22 cellular contexts compared by ENCODE assay signal in genomic region chr4:132865458-132865857, GRCh38.
A peak's percentile ranks its signal among the peaks of the same experiment; 100 is the strongest.
DNase-seq lines count a peak whose midpoint lies in the region; FAIRE-seq and TF ChIP-seq lines count a peak whose summit lies in the region.
"Had no signal": no experiment of that assay in that cellular context is flagged by ENCODE, and none has a peak within 500 bp of the region (broad histone marks: within the 10 kb centered on the region; RNA-seq: fewer than 3 reads in every experiment).

No MANE protein-coding gene starts in this region.

- H3K27ac ChIP-seq in mammary epithelial cell (ENCODE audit: insufficient read depth, low read depth, low read length) (peak overlapping the region; percentile 74), breast epithelium (no peak overlapping the region), keratinocyte (ENCODE audit: control insufficient read depth, insufficient read depth, low read length) (peak overlapping the region; percentile 31), testis (no peak overlapping the region), coronary artery (no peak overlapping the region)
- H3K27ac ChIP-seq: 22Rv1, BLaER1, C4-2B, GM23248 had no signal

- H3K9ac ChIP-seq in mammary epithelial cell (ENCODE audit: insufficient read depth, low read length) (no peak overlapping the region), keratinocyte (ENCODE audit: control insufficient read depth, extremely low read depth, insufficient read depth, low read length) (no peak overlapping the region)
- H3K9ac ChIP-seq: BLaER1, GM23248 had no signal

- H3K4me1 ChIP-seq in mammary epithelial cell (ENCODE audit: insufficient read depth, low read length) (peaks cover 10% of the 10 kb centered on the region), breast epithelium (no peaks in the 10 kb centered on the region), keratinocyte (ENCODE audit: control insufficient read depth, extremely low read depth, insufficient read depth, low read length) (no peaks in the 10 kb centered on the region), testis (no peaks in the 10 kb centered on the region)
- H3K4me1 ChIP-seq: BLaER1, Caco-2 had no signal

- intact Hi-C loops in mammary epithelial cell (cut with micrococcal nuclease) = no loop called here
- intact Hi-C loops in breast epithelium (cut with DNase I; ENCODE audit: low total_unique reads) = no loop called here
- intact Hi-C loops in testis (cut with DNase I; ENCODE audit: low total_unique reads) = no loop called here

- H3K27me3 ChIP-seq in mammary epithelial cell (ENCODE audit: insufficient read depth, low read length) (no peaks in the 10 kb centered on the region), breast epithelium (no peaks in the 10 kb centered on the region), keratinocyte (ENCODE audit: control insufficient read depth, extremely low read depth, insufficient read depth, low read length) (no peaks in the 10 kb centered on the region), testis (no peaks in the 10 kb centered on the region)
- H3K27me3 ChIP-seq: BLaER1 had no signal

- H3K4me2 ChIP-seq in mammary epithelial cell (ENCODE audit: insufficient read depth, low read depth, low read length) = peak overlapping the region; percentile 65
- H3K4me2 ChIP-seq in keratinocyte (ENCODE audit: control insufficient read depth, extremely low read depth, insufficient read depth, low read depth, low read length) = no peak overlapping the region
- H3K4me2 ChIP-seq: BLaER1 had no signal

- WGBS in mammary epithelial cell (ENCODE audit: low coverage, missing lambda C conversion rate) = 0% methylated on average over 1 of the region's 1 CpG
- 91 to 93% methylated on average over 1 of the region's 1 CpG for WGBS in testis, 2 donors

- H3K36me3 ChIP-seq in mammary epithelial cell (ENCODE audit: insufficient read depth, low read length) = no peaks in the 10 kb centered on the region
- H3K36me3 ChIP-seq in breast epithelium = no peaks in the 10 kb centered on the region
- no peaks in the 10 kb centered on the region for H3K36me3 ChIP-seq in keratinocyte (ENCODE audit: control insufficient read depth in 2 of 2, extremely low read depth in 1 of 2, insufficient read depth in 2 of 2, low read length in 2 of 2)
- no peaks in the 10 kb centered on the region for H3K36me3 ChIP-seq in testis (ENCODE audit: low read depth, missing control alignments)
- H3K36me3 ChIP-seq: BLaER1 had no signal

- no peaks in the 10 kb centered on the region for H3K9me1 ChIP-seq in keratinocyte (ENCODE audit: control insufficient read depth, extremely low read depth, insufficient read depth, low read length)

- BruUV-seq in mammary epithelial cell (replicated peaks; lab: Mats Ljungman, UMichigan) = no TSS peak

- CTCF ChIA-PET in mammary epithelial cell (lab: Charles Lee; ENCODE audit: low non-redundant PET) = no interaction called here

- FAIRE-seq in keratinocyte (lab: Jason Lieb, UNC) = no peak
- FAIRE-seq: A204.1, G401.6, GM12892, GM19239, H1 had no signal

- no peaks in the 10 kb centered on the region for H3K79me2 ChIP-seq in mammary epithelial cell (ENCODE audit: insufficient read depth, low read length)
- no peaks in the 10 kb centered on the region for H3K79me2 ChIP-seq in keratinocyte (ENCODE audit: control insufficient read depth, insufficient read depth, low read length)

- H4K20me1 ChIP-seq in mammary epithelial cell (ENCODE audit: insufficient read depth, low read length) = no peaks in the 10 kb centered on the region
- no peaks in the 10 kb centered on the region for H4K20me1 ChIP-seq in keratinocyte (ENCODE audit: control insufficient read depth, extremely low read depth, insufficient read depth, low read length)
- H4K20me1 ChIP-seq: BLaER1 had no signal

- H2AFZ ChIP-seq in mammary epithelial cell (ENCODE audit: low read depth, low read length) (no peak overlapping the region), keratinocyte (ENCODE audit: control insufficient read depth, low read length) (no peak overlapping the region)
- H2AFZ ChIP-seq: GM23248 had no signal

- H3K9me3 ChIP-seq in mammary epithelial cell (replicated peaks; ENCODE audit: insufficient read depth, low read length) (no peaks in the 10 kb centered on the region), breast epithelium (no peaks in the 10 kb centered on the region), keratinocyte (ENCODE audit: control insufficient read depth, low read depth, low read length) (no peaks in the 10 kb centered on the region), testis (no peaks in the 10 kb centered on the region)
- H3K9me3 ChIP-seq: BLaER1, Caco-2 had no signal

- TF ChIP-seq CTCF in mammary epithelial cell (conservative IDR thresholded peaks at IDR 0.05 in 1 of 2, IDR thresholded peaks at IDR 0.05 in 1 of 2; ENCODE audit: extremely low read depth in 1 of 2, insufficient read depth in 1 of 2, low read depth in 1 of 2, low read length in 2 of 2) (no peak), breast epithelium (IDR thresholded peaks at IDR 0.05) (no peak), epithelial cell of esophagus (IDR thresholded peaks at IDR 0.05; ENCODE audit: insufficient read depth, low read depth, low read length, missing control alignments) (no peak), keratinocyte (optimal IDR thresholded peaks at IDR 0.05 in 1 of 3, IDR thresholded peaks at IDR 0.05 in 1 of 3, conservative IDR thresholded peaks at IDR 0.05 in 1 of 3; ENCODE audit: extremely low read depth in 1 of 3, insufficient read depth in 2 of 3, low read length in 3 of 3) (no peak), testis (IDR thresholded peaks at IDR 0.05) (no peak), coronary artery (IDR thresholded peaks at IDR 0.05) (no peak)

- TF ChIP-seq POLR2A in breast epithelium (IDR thresholded peaks at IDR 0.05) (no peak), testis (IDR thresholded peaks at IDR 0.05) (no peak)

- in situ Hi-C loops in mammary epithelial cell (cut with MboI; ENCODE audit: low sequenced_read_pairs in 2 of 2) = no loop called here

- H3K4me3 ChIP-seq in mammary epithelial cell (replicated peaks in 1 of 3; ENCODE audit: insufficient read depth in 1 of 3, low read depth in 2 of 3, low read length in 3 of 3) = no peak overlapping the region
- no peak overlapping the region for H3K4me3 ChIP-seq in breast epithelium
- no peak overlapping the region for H3K4me3 ChIP-seq in epithelial cell of esophagus (ENCODE audit: low read length)
- no peak overlapping the region for H3K4me3 ChIP-seq in keratinocyte (ENCODE audit: control insufficient read depth in 2 of 3, extremely low read depth in 1 of 3, insufficient read depth in 2 of 3, low read depth in 1 of 3, low read length in 3 of 3)
- no peak overlapping the region for H3K4me3 ChIP-seq in testis
- H3K4me3 ChIP-seq in coronary artery = no peak overlapping the region
- H3K4me3 ChIP-seq: BLaER1, GM23248 had no signal

- dilution Hi-C loops in mammary epithelial cell (cut with HindIII; ENCODE audit: low sequenced_read_pairs) = no loop called here
- dilution Hi-C loops in keratinocyte (cut with MboI; ENCODE audit: extremely low pct_ligation_motif_present, low sequenced_read_pairs) = no loop called here

- DNase-seq in mammary epithelial cell (peak; percentile 70), breast epithelium (ENCODE audit: low spot score in 2 of 2) (no peak), epithelial cell of esophagus (ENCODE audit: low read depth) (peak; percentile 84), keratinocyte (ENCODE audit: low read depth, low spot score) (peak; percentile 33), testis (no peak), coronary artery (ENCODE audit: low spot score) (no peak)
- DNase-seq: Caco-2; CD4-positive, CD25-positive, alpha-beta regulatory T cell; CD8-positive, alpha-beta T cell; DMS153; DND-41; GM23248; H7; HCEC 1CT had no signal

Comparison
In these comparisons a context has a peak if more than half of its experiments do, and no peak if none do; other contexts are left out.
1. DNase-seq: peak in mammary epithelial cell (single experiment), epithelial cell of esophagus (single experiment) and keratinocyte (single experiment); none in breast epithelium (0 of 2), testis (single experiment) and coronary artery (single experiment).
2. H3K27ac ChIP-seq: peak in mammary epithelial cell (single experiment) and keratinocyte (single experiment); none in breast epithelium (0 of 2), testis (0 of 2) and coronary artery (0 of 2).